ENCODE assay signal across 13 cellular contexts in the genomic region with DNA sequence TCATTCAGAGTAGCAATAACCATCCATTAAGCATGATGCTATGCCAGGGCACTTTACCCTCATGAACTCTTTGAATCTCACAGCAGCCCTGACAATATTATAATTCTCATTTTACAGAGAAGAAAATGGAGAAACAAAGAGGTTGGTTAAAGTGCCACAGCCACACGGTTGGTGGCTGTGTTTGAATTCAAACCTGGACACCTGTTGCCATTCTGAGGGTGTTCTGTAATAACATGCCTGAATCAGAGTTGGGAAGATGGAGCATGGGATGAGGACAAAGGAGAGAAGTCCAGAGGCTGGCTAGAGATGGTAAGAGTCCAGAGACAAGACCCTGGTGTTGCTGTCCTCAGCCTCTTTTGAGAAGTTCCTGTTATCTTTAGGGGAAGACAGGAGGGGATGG.
DNase-seq lines count a peak whose midpoint lies in the region; ATAC-seq and TF ChIP-seq lines count a peak whose summit lies in the region.
"Had no signal": no experiment of that assay in that cellular context is flagged by ENCODE, and none has a peak within 500 bp of the region (broad histone marks: within the 10 kb centered on the region; RNA-seq: fewer than 3 reads in every experiment).

No MANE protein-coding gene starts in this region.

- peaks cover 5 to 13% of the 10 kb centered on the region in 2 donors for H3K4me1 Mint-ChIP-seq in natural killer cell treated with Interleukin-12 subunit alpha and Interleukin-12 subunit beta and Interleukin-15 and Interleukin-18, amount 100 ng/mL, for 72 hours (ENCODE audit: low read depth in 2 of 2)
- H3K4me1 Mint-ChIP-seq in natural killer cell (peaks cover 15 to 17% of the 10 kb centered on the region in 2 donors), memory B cell (no peaks in the 10 kb centered on the region)
- H3K4me1 Mint-ChIP-seq in central memory CD8-positive, alpha-beta T cell, result no peaks in the 10 kb centered on the region
- H3K4me1 Mint-ChIP-seq: B cell had no signal

- no peaks in the 10 kb centered on the region for H3K9me3 Mint-ChIP-seq in natural killer cell treated with Interleukin-12 subunit alpha and Interleukin-12 subunit beta and Interleukin-15 and Interleukin-18, amount 100 ng/mL, for 72 hours
- H3K9me3 Mint-ChIP-seq in natural killer cell (no peaks in the 10 kb centered on the region), memory B cell (peaks cover 4% of the 10 kb centered on the region)
- H3K9me3 Mint-ChIP-seq in central memory CD8-positive, alpha-beta T cell, result no peaks in the 10 kb centered on the region
- H3K9me3 Mint-ChIP-seq: CD8-positive, alpha-beta memory T cell had no signal

- no peak for TF ChIP-seq CTCF in natural killer cell (IDR thresholded peaks at IDR 0.05)

- peak overlapping the region; percentile 16 for H3K4me3 Mint-ChIP-seq in natural killer cell treated with Interleukin-12 subunit alpha and Interleukin-12 subunit beta and Interleukin-15 and Interleukin-18, amount 100 ng/mL, for 72 hours
- H3K4me3 Mint-ChIP-seq in natural killer cell (no peak overlapping the region), memory B cell (no peak overlapping the region)
- H3K4me3 Mint-ChIP-seq in central memory CD8-positive, alpha-beta T cell, result no peak overlapping the region
- H3K4me3 Mint-ChIP-seq: B cell; CD8-positive, alpha-beta memory T cell had no signal

- DNase-seq in natural killer cell treated with Interleukin-12 subunit alpha and Interleukin-12 subunit beta and Interleukin-15 and Interleukin-18, amount 100 ng/mL, for 72 hours (ENCODE audit: low spot score), result no peak
- no peak for DNase-seq in natural killer cell
- no peak for DNase-seq in central memory CD8-positive, alpha-beta T cell (ENCODE audit: low spot score in 2 of 2)
- no peak for DNase-seq in memory B cell (ENCODE audit: low spot score in 2 of 2)
- no peak for DNase-seq in ecto neural progenitor cell (ENCODE audit: low spot score)
- DNase-seq: CD4-positive, CD25-positive, alpha-beta regulatory T cell; CD8-positive, alpha-beta memory T cell; DMS79 treated with DMSO at 0.1 percent for 48 hours; GF-D8; H9 had no signal

- intact Hi-C loops in natural killer cell (cut with micrococcal nuclease), result no loop called here

- TF ChIP-seq POLR2A in GM18505 (IDR thresholded peaks at IDR 0.05; ENCODE audit: borderline replicate concordance, extremely low read depth, insufficient read depth, insufficient read length), result no peak

- ATAC-seq in natural killer cell treated with Interleukin-12 subunit alpha and Interleukin-12 subunit beta and Interleukin-15 and Interleukin-18, amount 100 ng/mL, for 72 hours, result no peak
- ATAC-seq in natural killer cell, result no peak
- no peak for ATAC-seq in central memory CD8-positive, alpha-beta T cell (replicated peaks; ENCODE audit: extremely low read depth, poor library complexity, severe bottlenecking)
- no peak for ATAC-seq in memory B cell (ENCODE audit: low read depth)
- no peak for ATAC-seq in GM18505 (IDR thresholded peaks at IDR 0.05; ENCODE audit: unreplicated experiment)
- ATAC-seq in GM21367 (IDR thresholded peaks at IDR 0.05; ENCODE audit: unreplicated experiment), result no peak

- no peaks in the 10 kb centered on the region for H3K36me3 Mint-ChIP-seq in natural killer cell treated with Interleukin-12 subunit alpha and Interleukin-12 subunit beta and Interleukin-15 and Interleukin-18, amount 100 ng/mL, for 72 hours
- no peaks in the 10 kb centered on the region for H3K36me3 Mint-ChIP-seq in natural killer cell
- peaks cover 8% of the 10 kb centered on the region for H3K36me3 Mint-ChIP-seq in central memory CD8-positive, alpha-beta T cell (ENCODE audit: insufficient read depth)
- H3K36me3 Mint-ChIP-seq in memory B cell, result peaks cover 2% of the 10 kb centered on the region
- H3K36me3 Mint-ChIP-seq: CD4-positive, CD25-positive, alpha-beta regulatory T cell; CD8-positive, alpha-beta memory T cell had no signal

- H3K27ac Mint-ChIP-seq in natural killer cell treated with Interleukin-12 subunit alpha and Interleukin-12 subunit beta and Interleukin-15 and Interleukin-18, amount 100 ng/mL, for 72 hours, result peak overlapping the region; percentile 49 to 69
- H3K27ac Mint-ChIP-seq in natural killer cell (peak overlapping the region in 1 of 2 donors; percentile 3), memory B cell (peak overlapping the region; percentile 82)
- peak overlapping the region; percentile 74 for H3K27ac Mint-ChIP-seq in central memory CD8-positive, alpha-beta T cell (ENCODE audit: low read depth)
- H3K27ac Mint-ChIP-seq: B cell had no signal

- H3K27me3 Mint-ChIP-seq in natural killer cell treated with Interleukin-12 subunit alpha and Interleukin-12 subunit beta and Interleukin-15 and Interleukin-18, amount 100 ng/mL, for 72 hours, result peaks cover 0 to 3% of the 10 kb centered on the region in 2 donors
- peaks cover 0 to 2% of the 10 kb centered on the region in 2 donors for H3K27me3 Mint-ChIP-seq in natural killer cell (ENCODE audit: low read depth in 2 of 2)
- peaks cover 22% of the 10 kb centered on the region for H3K27me3 Mint-ChIP-seq in central memory CD8-positive, alpha-beta T cell
- peaks cover 11% of the 10 kb centered on the region for H3K27me3 Mint-ChIP-seq in memory B cell
